ENCODE assay signal across 8 cellular contexts in the genomic region with DNA sequence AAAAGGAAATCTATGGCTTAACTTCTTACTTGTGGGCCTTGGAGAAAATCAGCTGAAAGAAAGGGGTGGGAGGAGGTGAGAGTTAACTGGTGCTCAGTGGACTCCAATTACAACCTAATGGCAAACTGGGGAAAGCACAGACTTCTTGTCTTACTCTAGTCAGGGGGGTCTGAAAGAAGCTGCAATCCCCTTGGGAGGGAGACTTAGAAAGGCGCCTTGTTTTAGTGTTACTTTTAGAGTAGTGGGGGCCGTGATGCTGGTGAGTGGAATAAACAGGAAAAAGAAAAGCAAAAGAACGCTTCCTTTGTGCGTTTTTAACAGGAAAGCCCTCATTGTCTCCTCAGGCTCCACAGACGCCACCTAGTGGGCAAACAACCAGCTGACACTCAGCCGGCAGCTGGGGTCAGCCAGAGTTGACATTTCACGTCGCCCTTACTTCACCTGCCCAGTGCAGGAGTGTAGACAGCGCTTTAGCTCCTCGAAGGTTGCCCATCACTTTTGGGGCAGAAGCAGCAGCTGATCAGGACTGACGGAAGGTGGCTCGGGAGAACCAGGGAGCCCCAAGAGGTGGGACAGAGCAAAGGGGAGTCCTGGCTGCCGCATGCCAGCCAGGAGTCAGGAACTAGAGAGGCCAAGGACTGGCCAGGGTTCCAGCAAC. TPM values are rescaled to one million over a fixed set of nuclear protein-coding genes. Genes with fewer than 3 reads are reported as not detected.
A peak's percentile ranks its signal among the peaks of the same experiment; 100 is the strongest.
DNase-seq lines count a peak whose midpoint lies in the region; ATAC-seq and TF ChIP-seq lines count a peak whose summit lies in the region.

No MANE protein-coding gene starts in this region.

- no peak for DNase-seq in AG04449 (ENCODE audit: low read depth, low spot score)
- DNase-seq in NCI-H345 (lab: John Stamatoyannopoulos, UW): peak; percentile 56
- peak; percentile 67 to 77 for DNase-seq in activated CD4-positive, alpha-beta T cell treated with anti-CD3 and anti-CD28 coated beads for 4 hours
- DNase-seq in dedifferentiated amniotic fluid mesenchymal stem cell (ENCODE audit: extremely low spot score): peak; percentile 50
- DNase-seq in stimulated activated CD4-positive, alpha-beta T cell treated with anti-CD3 and anti-CD28 coated beads, Interleukin-4, amount 100 ng/mL, for 4 hours: peak; percentile 55 to 67

- POLR2A ChIA-PET in AG04449 (lab: Yijun Ruan, JAX): no interaction called here

- CTCF ChIA-PET in AG04449 (lab: Yijun Ruan, JAX): interaction anchor here (0.7 to 4.4 kb wide), 25 partner anchors 8 to 1473 kb away, joined by 3 to 31 read pairs (median 4); partner anchors contain the start of gene GAD1

- no peaks in the 10 kb centered on the region for H3K27me3 ChIP-seq in liver (ENCODE audit: control insufficient read depth in 4 of 4, insufficient read depth in 4 of 4, low read length in 3 of 4)

- TF ChIP-seq CTCF in AG04449 (IDR thresholded peaks at IDR 0.05; ENCODE audit: insufficient read depth, low read length, missing control alignments) (peak; percentile 88), liver (IDR thresholded peaks at IDR 0.05; ENCODE audit: low read depth, low read length, missing input control) (peak; percentile 91)

- no peak overlapping the region for H3K27ac ChIP-seq in liver (ENCODE audit: low read depth in 1 of 2, low read length in 2 of 2)

- ATAC-seq in GM18511 (IDR thresholded peaks at IDR 0.05; ENCODE audit: unreplicated experiment) (peak; percentile 97), HG03095 (IDR thresholded peaks at IDR 0.05; ENCODE audit: unreplicated experiment) (peak; percentile 95)

- TF ChIP-seq RAD21 in liver (IDR thresholded peaks at IDR 0.05): peak; percentile 75 to 83

- no peaks in the 10 kb centered on the region for H3K36me3 ChIP-seq in liver (ENCODE audit: control insufficient read depth in 4 of 4, insufficient read depth in 3 of 4, low read depth in 1 of 4, low read length in 3 of 4)

- H3K4me3 ChIP-seq in AG04449 (ENCODE audit: low read depth, low read length) (peak overlapping the region; percentile 31; the same call in 1 of the 2 replicates), liver (ENCODE audit: low read depth in 1 of 3, low read length in 3 of 3) (peak overlapping the region in 1 of 3 donors; percentile 25)

- WGBS in liver: 17% methylated on average over 13 of the region's 13 CpGs

- no peak overlapping the region for H3K9ac ChIP-seq in liver (ENCODE audit: low read depth in 1 of 2, low read length in 2 of 2)

- H3K4me1 ChIP-seq in liver (ENCODE audit: control insufficient read depth in 4 of 4, insufficient read depth in 4 of 4, low read length in 3 of 4): peaks cover 0 to 6% (median 0%) of the 10 kb centered on the region in 4 donors

- no peaks in the 10 kb centered on the region for H3K9me3 ChIP-seq in liver (ENCODE audit: control insufficient read depth in 4 of 4, low read length in 3 of 4)

TF ChIP-seq in liver, 16 proteins besides CTCF, POLR2A, EP300 and RAD21:
- TF ChIP-seq TAF1 (conservative IDR thresholded peaks at IDR 0.05): no peak
- peak; percentile 90 to 97 for TF ChIP-seq RXRA (IDR thresholded peaks at IDR 0.05)

RNA-seq across cellular contexts. Expression of gene GORASP2, which starts 55.9 kb away (rescaled TPM):
- 10 to 100 TPM; 12.5 to 31.6 TPM for total RNA-seq in liver
- 10 to 100 TPM; 28.2 to 40.1 TPM for polyA plus RNA-seq in liver

RNA-seq across cellular contexts. Expression of gene GAD1, which starts 56.5 kb away (rescaled TPM):
- total RNA-seq in liver: under 1 TPM; 0.08 to 0.19 TPM
- polyA plus RNA-seq in liver: not detected
